Comparison of ENCODE assay signal across 15 cellular contexts in genomic region chr1:167168424-167168823, GRCh38. TPM values are rescaled to one million over a fixed set of nuclear protein-coding genes. Genes with fewer than 3 reads are reported as not detected.
DNase-seq lines count a peak whose midpoint lies in the region; ATAC-seq and TF ChIP-seq lines count a peak whose summit lies in the region.
"Had no signal": no experiment of that assay in that cellular context is flagged by ENCODE, and none has a peak within 500 bp of the region (broad histone marks: within the 10 kb centered on the region; RNA-seq: fewer than 3 reads in every experiment).

No MANE protein-coding gene starts in this region.

- H3K4me1 ChIP-seq in Karpas-422 (ENCODE audit: low read length) (no peaks in the 10 kb centered on the region), mesendoderm (ENCODE audit: control insufficient read depth, low read depth, low read length) (peaks cover 8% of the 10 kb centered on the region), trophoblast cell (ENCODE audit: control insufficient read depth in 1 of 2, insufficient read depth in 2 of 2, low read length in 2 of 2) (peaks cover 5 to 18% of the 10 kb centered on the region in 2 experiments), esophagus squamous epithelium (peaks cover 0 to 10% (median 0%) of the 10 kb centered on the region in 3 donors)

- TF ChIP-seq POLR2A in esophagus squamous epithelium (IDR thresholded peaks at IDR 0.05), result no peak

- H2BK5ac ChIP-seq in mesendoderm (ENCODE audit: low read length), result no peak overlapping the region
- no peak overlapping the region for H2BK5ac ChIP-seq in trophoblast cell (ENCODE audit: low read depth, low read length, poor library complexity)

- H3K9me3 ChIP-seq in Karpas-422 (ENCODE audit: low read length), result no peaks in the 10 kb centered on the region
- H3K9me3 ChIP-seq in trophoblast cell (ENCODE audit: insufficient read depth, low read depth, low read length), result no peaks in the 10 kb centered on the region
- no peaks in the 10 kb centered on the region for H3K9me3 ChIP-seq in esophagus squamous epithelium
- H3K9me3 ChIP-seq: HAP-1 had no signal

- H3K23ac ChIP-seq in mesendoderm (ENCODE audit: low read length) (no peak overlapping the region), trophoblast cell (ENCODE audit: low read length) (no peak overlapping the region)

- no peak overlapping the region for H2BK120ac ChIP-seq in mesendoderm (ENCODE audit: low read depth, low read length)
- peak overlapping the region; percentile 64 for H2BK120ac ChIP-seq in trophoblast cell (ENCODE audit: insufficient read depth, low read length, poor library complexity)

- H3K27ac ChIP-seq in Karpas-422 (ENCODE audit: low read length), result no peak overlapping the region
- no peak overlapping the region for H3K27ac ChIP-seq in mesendoderm (ENCODE audit: low read depth, low read length)
- no peak overlapping the region for H3K27ac ChIP-seq in trophoblast cell (ENCODE audit: low read depth, low read length)
- no peak overlapping the region for H3K27ac ChIP-seq in esophagus squamous epithelium

- ATAC-seq in GM21723 (IDR thresholded peaks at IDR 0.05; ENCODE audit: unreplicated experiment), result no peak
- no peak for ATAC-seq in HG03175 (IDR thresholded peaks at IDR 0.05; ENCODE audit: unreplicated experiment)

- H3K79me1 ChIP-seq in mesendoderm (ENCODE audit: low read length) (peaks cover 2% of the 10 kb centered on the region), trophoblast cell (ENCODE audit: low read length) (peaks cover 11% of the 10 kb centered on the region)

- peak overlapping the region; percentile 52 for H4K91ac ChIP-seq in trophoblast cell (ENCODE audit: low read depth, low read length)

- H2AK5ac ChIP-seq in mesendoderm (ENCODE audit: low read length), result peak overlapping the region; percentile 47
- H2AK5ac ChIP-seq in trophoblast cell (ENCODE audit: low read length), result no peak overlapping the region

- no peak overlapping the region for H4K12ac ChIP-seq in trophoblast cell (ENCODE audit: low read depth, low read length)

- no peak overlapping the region for H3K9ac ChIP-seq in Karpas-422 (ENCODE audit: low read length)
- H3K9ac ChIP-seq in mesendoderm (ENCODE audit: low read length), result no peak overlapping the region
- H3K9ac ChIP-seq in trophoblast cell (ENCODE audit: low read length), result no peak overlapping the region

- H3K79me2 ChIP-seq in Karpas-422 (ENCODE audit: low read length), result no peaks in the 10 kb centered on the region
- peaks cover 5% of the 10 kb centered on the region for H3K79me2 ChIP-seq in mesendoderm (ENCODE audit: control insufficient read depth, insufficient read depth, low read length)
- peaks cover 2% of the 10 kb centered on the region for H3K79me2 ChIP-seq in trophoblast cell (ENCODE audit: control insufficient read depth, insufficient read depth, low read length, poor library complexity)

- no peaks in the 10 kb centered on the region for H4K20me1 ChIP-seq in Karpas-422 (ENCODE audit: insufficient read depth, low read depth, low read length)

- peak overlapping the region; percentile 66 for H2BK12ac ChIP-seq in trophoblast cell (ENCODE audit: low read length)

- H3K14ac ChIP-seq in trophoblast cell (ENCODE audit: low read length), result no peak overlapping the region

- H2AFZ ChIP-seq in Karpas-422 (ENCODE audit: low read length) (no peak overlapping the region), trophoblast cell (ENCODE audit: insufficient read depth, low read length, poor library complexity) (no peak overlapping the region)

- DNase-seq in Karpas-422 (peak; percentile 31), mesendoderm (no peak), trophoblast cell (no peak), esophagus squamous epithelium (lab: John Stamatoyannopoulos, UW) (no peak)
- DNase-seq: Calu3; CD4-positive, alpha-beta memory T cell; COR-L47; DMS153; DND-41; GDM1; GOT3; HFFc6 had no signal

- no peak overlapping the region for H4K8ac ChIP-seq in mesendoderm (ENCODE audit: low read depth, low read length)
- no peak overlapping the region for H4K8ac ChIP-seq in trophoblast cell (ENCODE audit: low read depth, low read length)

- H3K27me3 ChIP-seq in Karpas-422 (ENCODE audit: low read length) (no peaks in the 10 kb centered on the region), mesendoderm (ENCODE audit: insufficient read depth, low read length, poor library complexity) (no peaks in the 10 kb centered on the region), trophoblast cell (ENCODE audit: insufficient read depth, low read length) (no peaks in the 10 kb centered on the region), esophagus squamous epithelium (peaks cover 0 to 5% (median 0%) of the 10 kb centered on the region in 4 donors)

- no peaks in the 10 kb centered on the region for H3K36me3 ChIP-seq in Karpas-422 (ENCODE audit: insufficient read depth, low read length)
- no peaks in the 10 kb centered on the region for H3K36me3 ChIP-seq in mesendoderm (ENCODE audit: control insufficient read depth, insufficient read depth, low read length)
- H3K36me3 ChIP-seq in trophoblast cell (ENCODE audit: control insufficient read depth in 1 of 2, insufficient read depth in 2 of 2, low read length in 2 of 2), result no peaks in the 10 kb centered on the region
- no peaks in the 10 kb centered on the region for H3K36me3 ChIP-seq in esophagus squamous epithelium
- H3K36me3 ChIP-seq: HAP-1 had no signal

- no CpG with 5 or more reads among the region's 7 CpGs for WGBS in mesendoderm (ENCODE audit: extremely low coverage, insufficient coverage, low lambda C conversion rate)
- WGBS in trophoblast cell (ENCODE audit: extremely low coverage, insufficient coverage, insufficient read length), result no CpG with 5 or more reads among the region's 7 CpGs
- WGBS in esophagus squamous epithelium, 2 donors, result 58 to 69% methylated on average over 4 to 7 of the region's 7 CpGs

- no peak for TF ChIP-seq CTCF in esophagus squamous epithelium (IDR thresholded peaks at IDR 0.05)

- H3K4me2 ChIP-seq in Karpas-422 (ENCODE audit: low read depth, low read length, poor library complexity, severe bottlenecking) (no peak overlapping the region), mesendoderm (ENCODE audit: low read length) (no peak overlapping the region), trophoblast cell (ENCODE audit: low read length) (no peak overlapping the region)

- H3K56ac ChIP-seq in mesendoderm (ENCODE audit: low read length), result no peak overlapping the region

- no peaks in the 10 kb centered on the region for H3K9me2 ChIP-seq in Karpas-422 (replicated peaks; ENCODE audit: insufficient read depth, low read length)

- H3K4me3 ChIP-seq in Karpas-422 (ENCODE audit: low read length), result no peak overlapping the region
- no peak overlapping the region for H3K4me3 ChIP-seq in mesendoderm (ENCODE audit: low read length)
- H3K4me3 ChIP-seq in trophoblast cell (ENCODE audit: low read depth, low read length), result no peak overlapping the region
- no peak overlapping the region for H3K4me3 ChIP-seq in esophagus squamous epithelium
- H3K4me3 ChIP-seq: HAP-1 had no signal

- no peak overlapping the region for H4K5ac ChIP-seq in mesendoderm (ENCODE audit: low read length)

- H3K18ac ChIP-seq in mesendoderm (ENCODE audit: low read length), result peak overlapping the region; percentile 70
- no peak overlapping the region for H3K18ac ChIP-seq in trophoblast cell (ENCODE audit: low read length)

- H3K4ac ChIP-seq in mesendoderm (ENCODE audit: low read depth, low read length), result no peak overlapping the region
- no peak overlapping the region for H3K4ac ChIP-seq in trophoblast cell (ENCODE audit: low read depth, low read length)

- peak overlapping the region; percentile 96 for H2BK15ac ChIP-seq in mesendoderm (replicated peaks; ENCODE audit: low read depth)

- intact Hi-C loops in esophagus squamous epithelium (cut with DNase I), result no loop called here

RNA-seq across cellular contexts. Expression of gene POU2F1, which starts 52.3 kb away (rescaled TPM):
- total RNA-seq in Karpas-422 (2014; rRNA removed; shearing (Covaris generic); ENCODE audit: low replicate concordance), result 17.2 and 43.2 TPM in 2 replicates
- polyA plus RNA-seq in mesendoderm (2013, experiment 1 of 2), result 22.0 TPM
- 19.4 TPM for polyA plus RNA-seq in mesendoderm (2013, experiment 2 of 2)
- 28.6 and 29.4 TPM in 2 replicates for polyA plus RNA-seq in trophoblast cell (2013)
- 10 to 100 TPM in 1 of 4 donors, 1 to 10 TPM in 3; 7.8 to 10.5 (median 9.2) TPM for total RNA-seq in esophagus squamous epithelium
